Comparison of ENCODE assay signal across 8 cellular contexts in genomic region chr1:183881387-183882084, GRCh38.
A peak's percentile ranks its signal among the peaks of the same experiment; 100 is the strongest.
DNase-seq lines count a peak whose midpoint lies in the region; ATAC-seq lines count a peak whose summit lies in the region.

No MANE protein-coding gene starts in this region.

- DNase-seq in DMS79 (lab: John Stamatoyannopoulos, UW) (peak; percentile 73), RPMI7951 (ENCODE audit: low read depth) (peak; percentile 94), glomerular visceral epithelial cell (ENCODE audit: extremely low spot score) (peak; percentile 87), posterior vena cava (ENCODE audit: low spot score) (peak; percentile 80), UCSD-AML1 (lab: John Stamatoyannopoulos, UW; ENCODE audit: unreplicated experiment) (no peak)
- DNase-seq in activated CD8-positive, alpha-beta T cell treated with anti-CD3 and anti-CD28 coated beads, Interleukin-2, amount 10 ng/mL, durations not matched to agents 7 days and 5 days = no peak
- DNase-seq in activated T-cell treated with anti-CD3 and anti-CD28 coated beads, Interleukin-2, amount 50 U/mL, for 24 hours = no peak

- intact Hi-C loops in posterior vena cava (cut with DNase I) = no loop called here

- H3K4me3 Mint-ChIP-seq in activated CD8-positive, alpha-beta T cell treated with anti-CD3 and anti-CD28 coated beads, Interleukin-2, amount 10 ng/mL, durations not matched to agents 7 days and 5 days = no peak overlapping the region
- no peak overlapping the region for H3K4me3 Mint-ChIP-seq in activated T-cell treated with anti-CD3 and anti-CD28 coated beads, Interleukin-2, amount 50 U/mL, for 24 hours

- H3K27ac Mint-ChIP-seq in activated CD8-positive, alpha-beta T cell treated with anti-CD3 and anti-CD28 coated beads, Interleukin-2, amount 10 ng/mL, durations not matched to agents 7 days and 5 days = no peak overlapping the region
- H3K27ac Mint-ChIP-seq in activated T-cell treated with anti-CD3 and anti-CD28 coated beads, Interleukin-2, amount 50 U/mL, for 24 hours = no peak overlapping the region

- CTCF ChIA-PET in activated CD8-positive, alpha-beta T cell treated with anti-CD3 and anti-CD28 coated beads, Interleukin-2, amount 10 ng/mL, durations not matched to agents 7 days and 5 days (lab: Charles Lee) = no interaction called here

- POLR2A ChIA-PET in activated CD8-positive, alpha-beta T cell treated with anti-CD3 and anti-CD28 coated beads, Interleukin-2, amount 10 ng/mL, durations not matched to agents 7 days and 5 days (lab: Charles Lee) = no interaction called here

- H3K36me3 Mint-ChIP-seq in activated CD8-positive, alpha-beta T cell treated with anti-CD3 and anti-CD28 coated beads, Interleukin-2, amount 10 ng/mL, durations not matched to agents 7 days and 5 days (ENCODE audit: low read depth) = no peaks in the 10 kb centered on the region
- no peaks in the 10 kb centered on the region for H3K36me3 Mint-ChIP-seq in activated T-cell treated with anti-CD3 and anti-CD28 coated beads, Interleukin-2, amount 50 U/mL, for 24 hours (ENCODE audit: low read depth)

- H3K9me3 Mint-ChIP-seq in activated CD8-positive, alpha-beta T cell treated with anti-CD3 and anti-CD28 coated beads, Interleukin-2, amount 10 ng/mL, durations not matched to agents 7 days and 5 days (ENCODE audit: insufficient read depth) = no peaks in the 10 kb centered on the region
- H3K9me3 Mint-ChIP-seq in activated T-cell treated with anti-CD3 and anti-CD28 coated beads, Interleukin-2, amount 50 U/mL, for 24 hours = no peaks in the 10 kb centered on the region

- ATAC-seq in activated CD8-positive, alpha-beta T cell treated with anti-CD3 and anti-CD28 coated beads, Interleukin-2, amount 10 ng/mL, durations not matched to agents 7 days and 5 days = no peak
- no peak for ATAC-seq in GM21367 (IDR thresholded peaks at IDR 0.05; ENCODE audit: unreplicated experiment)

- H3K4me1 Mint-ChIP-seq in activated CD8-positive, alpha-beta T cell treated with anti-CD3 and anti-CD28 coated beads, Interleukin-2, amount 10 ng/mL, durations not matched to agents 7 days and 5 days (ENCODE audit: low read depth) = no peaks in the 10 kb centered on the region
- no peaks in the 10 kb centered on the region for H3K4me1 Mint-ChIP-seq in activated T-cell treated with anti-CD3 and anti-CD28 coated beads, Interleukin-2, amount 50 U/mL, for 24 hours (ENCODE audit: low read depth)

- no peaks in the 10 kb centered on the region for H3K27me3 Mint-ChIP-seq in activated CD8-positive, alpha-beta T cell treated with anti-CD3 and anti-CD28 coated beads, Interleukin-2, amount 10 ng/mL, durations not matched to agents 7 days and 5 days (ENCODE audit: low read depth)
- H3K27me3 Mint-ChIP-seq in activated T-cell treated with anti-CD3 and anti-CD28 coated beads, Interleukin-2, amount 50 U/mL, for 24 hours = no peaks in the 10 kb centered on the region

Comparison
In these comparisons a context has a peak if more than half of its experiments do, and no peak if none do; other contexts are left out.
1. DNase-seq: peak in DMS79 (single experiment), RPMI7951 (single experiment), glomerular visceral epithelial cell (single experiment) and posterior vena cava (single experiment); none in activated CD8-positive, alpha-beta T cell treated with anti-CD3 and anti-CD28 coated beads, Interleukin-2, amount 10 ng/mL, durations not matched to agents 7 days and 5 days (single experiment), activated T-cell treated with anti-CD3 and anti-CD28 coated beads, Interleukin-2, amount 50 U/mL, for 24 hours (single experiment) and UCSD-AML1 (single experiment).